ENCODE assay signal across 8 cellular contexts in genomic region chr7:100427762-100428198, GRCh38. TPM values are rescaled to one million over a fixed set of nuclear protein-coding genes. Genes with fewer than 3 reads are reported as not detected.
DNase-seq lines count a peak whose midpoint lies in the region; ATAC-seq and TF ChIP-seq lines count a peak whose summit lies in the region.

No MANE protein-coding gene starts in this region.

- H4K5ac ChIP-seq in mesendoderm (ENCODE audit: low read length) = peak overlapping the region; percentile 12

- no peak for TF ChIP-seq EP300 in upper lobe of left lung (IDR thresholded peaks at IDR 0.05)

- H3K4me1 ChIP-seq in heart left ventricle (peaks cover 0 to 34% (median 29%) of the 10 kb centered on the region in 12 donors), breast epithelium (peaks cover 8 to 18% of the 10 kb centered on the region in 2 donors), mesendoderm (ENCODE audit: control insufficient read depth, low read depth, low read length) (peaks cover 12% of the 10 kb centered on the region), upper lobe of left lung (peaks cover 23 to 35% (median 26%) of the 10 kb centered on the region in 4 donors)

- H3K9me3 ChIP-seq in heart left ventricle (no peaks in the 10 kb centered on the region), breast epithelium (no peaks in the 10 kb centered on the region), upper lobe of left lung (peaks cover 0 to 6% (median 0%) of the 10 kb centered on the region in 4 donors)

- DNase-seq in heart left ventricle (no peak), left cardiac atrium (no peak), breast epithelium (ENCODE audit: low spot score in 2 of 2) (no peak), mesendoderm (no peak), upper lobe of left lung (no peak), NK-92 (lab: John Stamatoyannopoulos, UW; ENCODE audit: unreplicated experiment) (no peak), NCI-H2171 treated with DMSO at 0.1 percent for 48 hours (lab: John Stamatoyannopoulos, UW) (no peak)
- DNase-seq in stimulated activated naive CD4-positive, alpha-beta T cell (lab: John Stamatoyannopoulos, UW) = no peak

- peaks cover 18% of the 10 kb centered on the region for H3K79me1 ChIP-seq in mesendoderm (ENCODE audit: low read length)

- no peak overlapping the region for H3K23ac ChIP-seq in mesendoderm (ENCODE audit: low read length)

- H3K9ac ChIP-seq in mesendoderm (ENCODE audit: low read length) = no peak overlapping the region

- H3K27me3 ChIP-seq in heart left ventricle (no peaks in the 10 kb centered on the region), breast epithelium (no peaks in the 10 kb centered on the region), mesendoderm (ENCODE audit: insufficient read depth, low read length, poor library complexity) (no peaks in the 10 kb centered on the region), upper lobe of left lung (no peaks in the 10 kb centered on the region)

- no peak overlapping the region for H2AK5ac ChIP-seq in mesendoderm (ENCODE audit: low read length)

- no peak overlapping the region for H2BK15ac ChIP-seq in mesendoderm (replicated peaks; ENCODE audit: low read depth)

- no peak overlapping the region for H2BK120ac ChIP-seq in mesendoderm (ENCODE audit: low read depth, low read length)

- peak overlapping the region; percentile 10 for H3K4me2 ChIP-seq in mesendoderm (ENCODE audit: low read length)

- no peak overlapping the region for H4K8ac ChIP-seq in mesendoderm (ENCODE audit: low read depth, low read length)

- ATAC-seq in heart left ventricle (no peak), left cardiac atrium (no peak), upper lobe of left lung (ENCODE audit: low FRiP score in 2 of 2) (no peak)

- 43 to 60% (median 50%) methylated on average over 16 of the region's 16 CpGs for WGBS in heart left ventricle, 4 donors
- no CpG with 5 or more reads among the region's 16 CpGs for WGBS in mesendoderm (ENCODE audit: extremely low coverage, insufficient coverage, low lambda C conversion rate)
- 53 to 60% methylated on average over 14 to 16 of the region's 16 CpGs for WGBS in upper lobe of left lung, 2 donors

- peaks cover 28% of the 10 kb centered on the region for H3K79me2 ChIP-seq in mesendoderm (ENCODE audit: control insufficient read depth, insufficient read depth, low read length)

- H3K56ac ChIP-seq in mesendoderm (ENCODE audit: low read length) = peak overlapping the region; percentile 42

- H3K4ac ChIP-seq in mesendoderm (ENCODE audit: low read depth, low read length) = no peak overlapping the region

- TF ChIP-seq CTCF in heart left ventricle (IDR thresholded peaks at IDR 0.05) = no peak
- no peak for TF ChIP-seq CTCF in breast epithelium (IDR thresholded peaks at IDR 0.05)
- no peak for TF ChIP-seq CTCF in upper lobe of left lung (IDR thresholded peaks at IDR 0.05)

- peak overlapping the region in 11 of 12 donors; percentile 96 to 100 (median 99) for H3K27ac ChIP-seq in heart left ventricle
- H3K27ac ChIP-seq in breast epithelium = peak overlapping the region; percentile 99 to 100
- no peak overlapping the region for H3K27ac ChIP-seq in mesendoderm (ENCODE audit: low read depth, low read length)
- peak overlapping the region; percentile 98 to 100 (median 100) for H3K27ac ChIP-seq in upper lobe of left lung

- peaks cover 0 to 18% (median 2%) of the 10 kb centered on the region in 9 donors for H3K36me3 ChIP-seq in heart left ventricle
- no peaks in the 10 kb centered on the region for H3K36me3 ChIP-seq in breast epithelium
- peaks cover 3% of the 10 kb centered on the region for H3K36me3 ChIP-seq in mesendoderm (ENCODE audit: control insufficient read depth, insufficient read depth, low read length)
- H3K36me3 ChIP-seq in upper lobe of left lung = peaks cover 0 to 11% (median 6%) of the 10 kb centered on the region in 4 donors

- H3K4me3 ChIP-seq in heart left ventricle = peak overlapping the region in 10 of 12 donors; percentile 51 to 99 (median 90)
- peak overlapping the region; percentile 85 to 98 (median 88) for H3K4me3 ChIP-seq in breast epithelium
- H3K4me3 ChIP-seq in mesendoderm (ENCODE audit: low read length) = no peak overlapping the region
- H3K4me3 ChIP-seq in upper lobe of left lung = peak overlapping the region in 3 of 4 donors; percentile 89 to 94 (median 93)

- H3K18ac ChIP-seq in mesendoderm (ENCODE audit: low read length) = no peak overlapping the region

- intact Hi-C loops in heart left ventricle (cut with DNase I) (no loop called here), left cardiac atrium (cut with DNase I) (no loop called here), breast epithelium (cut with DNase I; ENCODE audit: low total_unique reads) (no loop called here)

- H2BK5ac ChIP-seq in mesendoderm (ENCODE audit: low read length) = no peak overlapping the region

- no peak for TF ChIP-seq POLR2A in heart left ventricle (IDR thresholded peaks at IDR 0.05)
- no peak for TF ChIP-seq POLR2A in breast epithelium (IDR thresholded peaks at IDR 0.05)
- no peak for TF ChIP-seq POLR2A in upper lobe of left lung (IDR thresholded peaks at IDR 0.05)

RNA-seq across cellular contexts. Expression of gene ZCWPW1, which starts 0.7 kb away (rescaled TPM):
- total RNA-seq in heart left ventricle (1 to 10 TPM; 2.8 to 6.2 (median 3.7) TPM), left cardiac atrium (1 to 10 TPM; 3.6 to 4.9 TPM), breast epithelium (10 to 100 TPM in 1 of 3 donors, 1 to 10 TPM in 2; 3.9 to 12.6 (median 8.6) TPM), upper lobe of left lung (1 to 10 TPM; 3.8 to 6.3 (median 5.2) TPM)
- 1 to 10 TPM; 5.1 to 6.4 TPM for polyA plus RNA-seq in heart left ventricle
- 1.1 TPM for polyA plus RNA-seq in mesendoderm (2013, experiment 1 of 2)
- polyA plus RNA-seq in mesendoderm (2013, experiment 2 of 2) = 0.95 TPM

RNA-seq across cellular contexts. Expression of gene MEPCE, which starts 1.9 kb away (rescaled TPM):
- total RNA-seq in heart left ventricle = 10 to 100 TPM; 15.8 to 30.3 (median 21.5) TPM
- 10 to 100 TPM; 14.6 to 24.5 TPM for polyA plus RNA-seq in heart left ventricle
- 10 to 100 TPM; 20.9 to 23.9 TPM for total RNA-seq in left cardiac atrium
- 10 to 100 TPM; 26.5 to 41.4 (median 40.6) TPM for total RNA-seq in breast epithelium
- 33.8 TPM for polyA plus RNA-seq in mesendoderm (2013, experiment 1 of 2)
- polyA plus RNA-seq in mesendoderm (2013, experiment 2 of 2) = 34.3 TPM
- 10 to 100 TPM; 19.3 to 45.4 (median 37.9) TPM for total RNA-seq in upper lobe of left lung

RNA-seq across cellular contexts. Expression of gene PPP1R35, which starts 8.5 kb away (rescaled TPM):
- total RNA-seq in heart left ventricle (10 to 100 TPM in 8 of 9 donors, 1 to 10 TPM in 1; 9.6 to 26.8 (median 12.4) TPM), left cardiac atrium (10 to 100 TPM; 15.5 to 19.8 TPM), breast epithelium (10 to 100 TPM; 14.1 to 42.6 (median 32.6) TPM), upper lobe of left lung (10 to 100 TPM; 24.3 to 56.8 (median 30.0) TPM)
- 10 to 100 TPM; 17.7 to 28.4 TPM for polyA plus RNA-seq in heart left ventricle
- 58.9 TPM for polyA plus RNA-seq in mesendoderm (2013, experiment 1 of 2)
- polyA plus RNA-seq in mesendoderm (2013, experiment 2 of 2) = 59.9 TPM

RNA-seq across cellular contexts. Expression of gene SPACDR, which starts 36.3 kb away (rescaled TPM):
- total RNA-seq in heart left ventricle = under 1 TPM in 5 of 9 donors, not detected in 4; 0.27 to 0.77 (median 0.39) TPM
- under 1 TPM; 0.61 to 0.78 TPM for polyA plus RNA-seq in heart left ventricle
- total RNA-seq in left cardiac atrium = under 1 TPM; 0.38 to 0.73 TPM
- not detected for total RNA-seq in breast epithelium
- 0.10 TPM for polyA plus RNA-seq in mesendoderm (2013, experiment 1 of 2)
- 0.08 TPM for polyA plus RNA-seq in mesendoderm (2013, experiment 2 of 2)
- 1 to 10 TPM in 2 of 6 donors, under 1 TPM in 2, not detected in 2; 0.59 to 2.1 (median 1.3) TPM for total RNA-seq in upper lobe of left lung

RNA-seq across cellular contexts. Expression of gene TSC22D4, which starts 51.2 kb away (rescaled TPM):
- total RNA-seq in heart left ventricle (10 to 100 TPM; 41.8 to 55.5 (median 49.0) TPM), left cardiac atrium (10 to 100 TPM; 31.3 to 36.2 TPM), breast epithelium (10 to 100 TPM; 17.0 to 23.7 (median 19.7) TPM), upper lobe of left lung (10 to 100 TPM; 25.7 to 91.2 (median 69.0) TPM)
- polyA plus RNA-seq in heart left ventricle = 10 to 100 TPM; 42.2 to 47.0 TPM
- 15.8 TPM for polyA plus RNA-seq in mesendoderm (2013, experiment 1 of 2)
- polyA plus RNA-seq in mesendoderm (2013, experiment 2 of 2) = 16.1 TPM
